Comparison of ENCODE assay signal across 1 cellular context in genomic region chr6:27742833-27743573, GRCh38.
TF ChIP-seq lines count a peak whose summit lies in the region.

No MANE protein-coding gene starts in this region.

TF ChIP-seq in K562, 482 proteins besides CTCF, POLR2A, EP300 and RAD21 (continued from another document and continues in another):
- 0 out of 2 replicates have a peak, but pooled peaks have one; percentile 24 for TF ChIP-seq ZBTB40 (IDR thresholded peaks at IDR 0.05)
- no peak for TF ChIP-seq ZBTB40 (CRISPR knock-in tag; IDR thresholded peaks at IDR 0.05)
- no peak for TF ChIP-seq MEF2A (IDR thresholded peaks at IDR 0.05; ENCODE audit: control insufficient read depth, low read depth, low read length)
- TF ChIP-seq NR2C1 (IDR thresholded peaks at IDR 0.05), result 0 out of 2 replicates have a peak, but pooled peaks have one; percentile 13
- TF ChIP-seq NR2C1 (tag; IDR thresholded peaks at IDR 0.05), result no peak
- no peak for TF ChIP-seq ZBTB12 (CRISPR knock-in tag; IDR thresholded peaks at IDR 0.05)
- no peak for TF ChIP-seq SMARCC2 (IDR thresholded peaks at IDR 0.05; ENCODE audit: low read depth)
- no peak for TF ChIP-seq CREM (IDR thresholded peaks at IDR 0.05; ENCODE audit: low read depth)
- no peak for TF ChIP-seq ZNF584 (CRISPR knock-in tag; IDR thresholded peaks at IDR 0.05; ENCODE audit: low read depth)
- no peak for TF ChIP-seq ZNF197 (CRISPR knock-in tag; IDR thresholded peaks at IDR 0.05; ENCODE audit: low read depth)
- TF ChIP-seq TBP (optimal IDR thresholded peaks at IDR 0.05; ENCODE audit: low read depth, low read length), result no peak
- no peak for TF ChIP-seq TAL1 (IDR thresholded peaks at IDR 0.05)
- TF ChIP-seq THRAP3 (IDR thresholded peaks at IDR 0.05; ENCODE audit: borderline replicate concordance), result no peak
- no peak for TF ChIP-seq ZNF217 (CRISPR knock-in tag; IDR thresholded peaks at IDR 0.05)
- no peak for TF ChIP-seq NRF1 (conservative IDR thresholded peaks at IDR 0.05 in 1 of 2, IDR thresholded peaks at IDR 0.05 in 1 of 2)
- TF ChIP-seq CBFA2T3 (IDR thresholded peaks at IDR 0.05), result peak; percentile 16; the same call in 1 of the 2 replicates
- no peak for TF ChIP-seq ESRRA (IDR thresholded peaks at IDR 0.05; ENCODE audit: borderline replicate concordance, low read depth)
- no peak for TF ChIP-seq BACH1 (tag; IDR thresholded peaks at IDR 0.05)
- no peak for TF ChIP-seq RNF219 (CRISPR knock-in tag; IDR thresholded peaks at IDR 0.05)
- TF ChIP-seq ZMIZ1 (IDR thresholded peaks at IDR 0.05; ENCODE audit: low read depth in 2 of 2, low read length in 2 of 2), result no peak
- no peak for TF ChIP-seq TGIF2 (CRISPR knock-in tag; IDR thresholded peaks at IDR 0.05)
- no peak for TF ChIP-seq ZNF282 (CRISPR knock-in tag; IDR thresholded peaks at IDR 0.05)
- TF ChIP-seq ZNF444 (CRISPR knock-in tag; IDR thresholded peaks at IDR 0.05), result no peak
- TF ChIP-seq ZNF79 (CRISPR knock-in tag; IDR thresholded peaks at IDR 0.05; ENCODE audit: low read depth), result no peak
- TF ChIP-seq GABPA (tag; conservative IDR thresholded peaks at IDR 0.05; ENCODE audit: low read depth), result no peak
- TF ChIP-seq KDM2B (CRISPR knock-in tag; IDR thresholded peaks at IDR 0.05), result no peak
- no peak for TF ChIP-seq HOXB6 (CRISPR knock-in tag; IDR thresholded peaks at IDR 0.05; ENCODE audit: borderline replicate concordance)
- TF ChIP-seq USF1 (CRISPR knock-in tag; IDR thresholded peaks at IDR 0.05), result no peak
- TF ChIP-seq BHLHE40 (IDR thresholded peaks at IDR 0.05; ENCODE audit: low read length), result no peak
- TF ChIP-seq TSHZ1 (CRISPR knock-in tag; IDR thresholded peaks at IDR 0.05), result 0 out of 2 replicates have a peak, but pooled peaks have one; percentile 17
- no peak for TF ChIP-seq USF2 (CRISPR knock-in tag; IDR thresholded peaks at IDR 0.05)
- no peak for TF ChIP-seq PYGO2 (tag; IDR thresholded peaks at IDR 0.05)
